In the genomic region with DNA sequence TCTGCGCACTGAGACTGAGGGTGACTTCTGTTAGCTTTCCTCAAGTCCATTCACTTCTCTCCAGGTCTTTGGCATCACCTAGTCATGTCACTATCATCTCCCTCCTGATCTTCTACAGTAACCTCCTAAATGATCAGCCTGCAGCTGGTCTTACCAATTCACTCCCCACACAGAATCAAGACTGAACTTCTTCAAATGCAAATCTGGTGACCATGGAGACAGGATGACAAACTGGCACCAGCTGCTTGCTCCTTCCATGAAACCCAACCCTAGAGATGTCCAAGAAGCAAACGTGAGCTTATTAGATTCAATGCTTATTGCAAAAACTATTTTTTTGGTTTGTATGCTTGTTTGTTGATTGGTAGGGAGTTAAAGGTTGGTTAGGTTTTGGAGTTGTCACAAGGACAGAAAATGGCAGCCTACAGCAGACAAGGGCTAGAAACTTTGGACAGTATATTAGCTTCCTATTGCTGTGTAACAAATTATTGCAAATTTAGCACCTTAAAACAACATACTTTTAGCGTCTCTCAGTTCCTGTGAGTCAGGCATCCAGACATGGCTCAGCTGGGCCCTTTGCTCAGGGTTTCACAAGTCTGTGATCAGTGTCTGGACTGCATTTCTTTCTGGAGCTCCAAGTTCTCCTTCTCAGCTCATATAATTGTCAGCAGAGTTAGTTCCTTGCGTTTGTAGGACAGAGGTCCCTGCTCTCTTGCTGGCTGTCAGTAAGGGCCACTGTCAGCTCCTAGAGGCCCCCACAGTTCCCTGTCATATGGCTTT, we compare ENCODE assay signal across 22 cellular contexts. TPM values are rescaled to one million over a fixed set of nuclear protein-coding genes. Genes with fewer than 3 reads are reported as not detected.
DNase-seq lines count a peak whose midpoint lies in the region; ATAC-seq, FAIRE-seq and TF ChIP-seq lines count a peak whose summit lies in the region.
"Had no signal": no experiment of that assay in that cellular context is flagged by ENCODE, and none has a peak within 500 bp of the region (broad histone marks: within the 10 kb centered on the region; RNA-seq: fewer than 3 reads in every experiment).

No MANE protein-coding gene starts in this region.

- H3K4me2 ChIP-seq in GM12878 (ENCODE audit: control insufficient read depth, insufficient read depth) (no peak overlapping the region), hepatocyte (no peak overlapping the region)

- intact Hi-C loops in MCF 10A (cut with micrococcal nuclease) = no loop called here
- intact Hi-C loops in breast epithelium (cut with DNase I; ENCODE audit: low total_unique reads) = no loop called here
- intact Hi-C loops in GM12878 (cut with micrococcal nuclease; ENCODE audit: unreplicated experiment) = no loop called here
- intact Hi-C loops in lower leg skin (cut with DNase I; ENCODE audit: low total_unique reads) = no loop called here

- in situ Hi-C loops in GM12878 (cut with MboI) = no loop called here

- H3K27ac ChIP-seq in breast epithelium = no peak overlapping the region
- H3K27ac ChIP-seq in GM12878 (ENCODE audit: control insufficient read depth, insufficient read depth) = no peak overlapping the region
- H3K27ac ChIP-seq in hepatocyte = peak overlapping the region; percentile 41
- H3K27ac ChIP-seq: skin epidermis had no signal

- H3K9me3 Mint-ChIP-seq in MCF 10A (ENCODE audit: unreplicated experiment) (no peaks in the 10 kb centered on the region), chondrocyte (ENCODE audit: low read depth) (no peaks in the 10 kb centered on the region)
- H3K9me3 Mint-ChIP-seq: activated naive CD4-positive, alpha-beta T cell treated with anti-CD3 and anti-CD28 coated beads, Interleukin-2, amount 50 U/mL, for 24 hours; CD4-positive, alpha-beta T cell; stimulated activated memory B cell treated with anti-CD40 and anti-IgM and Interleukin-4, amounts not matched to agents 10 μg/mL and 1 μg/mL and 100 μg/mL, for 72 hours had no signal

- H3K4me1 ChIP-seq in breast epithelium = no peaks in the 10 kb centered on the region
- no peaks in the 10 kb centered on the region for H3K4me1 ChIP-seq in GM12878 (ENCODE audit: control insufficient read depth, insufficient read depth, low read length)
- H3K4me1 ChIP-seq in hepatocyte (ENCODE audit: insufficient read depth) = peaks cover 2% of the 10 kb centered on the region
- H3K4me1 ChIP-seq: HAP-1 had no signal

- H3K4me3 Mint-ChIP-seq in MCF 10A (ENCODE audit: unreplicated experiment) = no peak overlapping the region
- no peak overlapping the region for H3K4me3 Mint-ChIP-seq in chondrocyte (ENCODE audit: unreplicated experiment)
- H3K4me3 Mint-ChIP-seq: activated CD4-positive, alpha-beta T cell treated with anti-CD3 and anti-CD28 coated beads for 36 hours; activated naive CD4-positive, alpha-beta T cell treated with anti-CD3 and anti-CD28 coated beads, Interleukin-2, amount 50 U/mL, for 24 hours; CD4-positive, alpha-beta T cell; stimulated activated memory B cell treated with anti-CD40 and anti-IgM and Interleukin-4, amounts not matched to agents 10 μg/mL and 1 μg/mL and 100 μg/mL, for 72 hours had no signal

- WGBS in GM12878 (ENCODE audit: insufficient coverage, insufficient replicate concordance, low lambda C conversion rate, missing lambda C conversion rate) = 24% methylated on average over 4 of the region's 4 CpGs
- 68% methylated on average over 4 of the region's 4 CpGs for WGBS in hepatocyte (ENCODE audit: low lambda C conversion rate, missing lambda C conversion rate)
- WGBS in lower leg skin, 2 donors = 69 to 79% methylated on average over 4 of the region's 4 CpGs

- RAD21 ChIA-PET in GM12878 (lab: Charles Lee; ENCODE audit: unreplicated experiment) = no interaction called here

- SMC1A ChIA-PET in GM12878 (lab: Charles Lee; ENCODE audit: uncharacterized antibody, unreplicated experiment) = interaction anchor here (1.5 kb wide), 1 partner anchor 10 kb away, joined by 3 read pairs; no protein-coding TSS in a partner anchor

- ATAC-seq in GM12878 = no peak
- ATAC-seq: activated CD4-positive, alpha-beta T cell treated with anti-CD3 and anti-CD28 coated beads for 36 hours; mucosa of descending colon; stimulated activated memory B cell treated with anti-CD40 and anti-IgM and Interleukin-4, amounts not matched to agents 10 μg/mL and 1 μg/mL and 100 μg/mL, for 72 hours had no signal

- H3K4me3 ChIP-seq in breast epithelium = no peak overlapping the region
- no peak overlapping the region for H3K4me3 ChIP-seq in GM12878
- no peak overlapping the region for H3K4me3 ChIP-seq in hepatocyte
- no peak overlapping the region for H3K4me3 ChIP-seq in lower leg skin (ENCODE audit: low read depth, poor library complexity, severe bottlenecking)
- H3K4me3 ChIP-seq: HAP-1, mucosa of descending colon, skin epidermis had no signal

- H2AFZ ChIP-seq in GM12878 (ENCODE audit: control insufficient read depth, low read depth, low read length) (no peak overlapping the region), hepatocyte (no peak overlapping the region)

- H3K79me2 ChIP-seq in GM12878 (ENCODE audit: control insufficient read depth, insufficient read depth, low read length) (no peaks in the 10 kb centered on the region), hepatocyte (no peaks in the 10 kb centered on the region)

- H3K9me2 ChIP-seq in hepatocyte (replicated peaks; ENCODE audit: insufficient read depth) = no peaks in the 10 kb centered on the region

- H3K27me3 Mint-ChIP-seq in MCF 10A (ENCODE audit: insufficient read depth, unreplicated experiment) = no peaks in the 10 kb centered on the region
- no peaks in the 10 kb centered on the region for H3K27me3 Mint-ChIP-seq in chondrocyte (ENCODE audit: low read depth)
- H3K27me3 Mint-ChIP-seq: activated CD4-positive, alpha-beta T cell treated with anti-CD3 and anti-CD28 coated beads for 36 hours had no signal

- no peaks in the 10 kb centered on the region for H3K36me3 ChIP-seq in breast epithelium
- no peaks in the 10 kb centered on the region for H3K36me3 ChIP-seq in GM12878 (ENCODE audit: control insufficient read depth in 2 of 2, insufficient read depth in 2 of 2, low read length in 1 of 2)
- H3K36me3 ChIP-seq in hepatocyte (replicated peaks; ENCODE audit: insufficient read depth, low read depth) = no peaks in the 10 kb centered on the region
- H3K36me3 ChIP-seq: HAP-1 had no signal

- H3K4me1 Mint-ChIP-seq in MCF 10A (ENCODE audit: insufficient read depth, unreplicated experiment) (peaks cover 8% of the 10 kb centered on the region), chondrocyte (ENCODE audit: low read depth) (peaks cover 4% of the 10 kb centered on the region)
- H3K4me1 Mint-ChIP-seq: activated naive CD4-positive, alpha-beta T cell treated with anti-CD3 and anti-CD28 coated beads, Interleukin-2, amount 50 U/mL, for 24 hours; stimulated activated memory B cell treated with anti-CD40 and anti-IgM and Interleukin-4, amounts not matched to agents 10 μg/mL and 1 μg/mL and 100 μg/mL, for 72 hours had no signal

- FAIRE-seq in GM12878 (lab: Jason Lieb, UNC) = no peak
- FAIRE-seq: GM12891 had no signal

- no peaks in the 10 kb centered on the region for H4K20me1 ChIP-seq in GM12878 (ENCODE audit: control insufficient read depth, insufficient read depth)
- no peaks in the 10 kb centered on the region for H4K20me1 ChIP-seq in hepatocyte (ENCODE audit: insufficient read depth, poor library complexity, severe bottlenecking)

- CTCF ChIA-PET in MCF 10A (lab: Yijun Ruan, JAX) (interaction anchor here (0.9 to 1.3 kb wide), 5 partner anchors 12 to 178 kb away, joined by 3 to 5 read pairs (median 4); no protein-coding TSS in a partner anchor), GM12878 (lab: Yijun Ruan, JAX) (interaction anchor here (1.3 kb wide), 1 partner anchor 43 kb away, joined by 3 read pairs; no protein-coding TSS in a partner anchor)

- POLR2A ChIA-PET in MCF 10A (lab: Yijun Ruan, JAX) (no interaction called here), GM12878 (lab: Charles Lee) (no interaction called here)

- H3K27me3 ChIP-seq in breast epithelium (no peaks in the 10 kb centered on the region), GM12878 (replicated peaks in 1 of 2; ENCODE audit: control insufficient read depth in 2 of 2, insufficient read depth in 2 of 2, low read length in 1 of 2) (no peaks in the 10 kb centered on the region), hepatocyte (no peaks in the 10 kb centered on the region)

- H3K36me3 Mint-ChIP-seq in MCF 10A (ENCODE audit: insufficient read depth, unreplicated experiment) (no peaks in the 10 kb centered on the region), chondrocyte (ENCODE audit: low read depth) (no peaks in the 10 kb centered on the region)
- H3K36me3 Mint-ChIP-seq: activated naive CD4-positive, alpha-beta T cell treated with anti-CD3 and anti-CD28 coated beads, Interleukin-2, amount 50 U/mL, for 24 hours; stimulated activated memory B cell treated with anti-CD40 and anti-IgM and Interleukin-4, amounts not matched to agents 10 μg/mL and 1 μg/mL and 100 μg/mL, for 72 hours had no signal

- TF ChIP-seq POLR2A in breast epithelium (IDR thresholded peaks at IDR 0.05) = no peak
- no peak for TF ChIP-seq POLR2A in GM12878 (IDR thresholded peaks at IDR 0.05; ENCODE audit: low read depth, low read length)
- no peak for TF ChIP-seq POLR2A in lower leg skin (IDR thresholded peaks at IDR 0.05)

- TF ChIP-seq EP300 in GM12878 (IDR thresholded peaks at IDR 0.05; ENCODE audit: borderline replicate concordance in 1 of 2, control insufficient read depth in 1 of 2, low read depth in 2 of 2, low read length in 2 of 2) = no peak

- no peak for TF ChIP-seq RAD21 in GM12878 (IDR thresholded peaks at IDR 0.05; ENCODE audit: insufficient read depth, low read depth, low read length)

- no peak overlapping the region for H3K9ac ChIP-seq in GM12878 (ENCODE audit: control insufficient read depth, insufficient read depth, low read length)

- H3K9me3 ChIP-seq in breast epithelium (no peaks in the 10 kb centered on the region), GM12878 (replicated peaks; ENCODE audit: control insufficient read depth, insufficient read depth, low read length) (no peaks in the 10 kb centered on the region), hepatocyte (ENCODE audit: low read depth) (no peaks in the 10 kb centered on the region)
- H3K9me3 ChIP-seq: HAP-1, mucosa of descending colon had no signal

- no peak for TF ChIP-seq CTCF in MCF 10A (IDR thresholded peaks at IDR 0.05; ENCODE audit: unreplicated experiment)
- no peak for TF ChIP-seq CTCF in breast epithelium (IDR thresholded peaks at IDR 0.05)
- TF ChIP-seq CTCF in GM12878 (IDR thresholded peaks at IDR 0.05 in 2 of 3, conservative IDR thresholded peaks at IDR 0.05 in 1 of 3; ENCODE audit: control insufficient read depth in 2 of 3, extremely low read depth in 1 of 3, insufficient read depth in 1 of 3, low read depth in 3 of 3, low read length in 3 of 3) = no peak
- TF ChIP-seq CTCF in hepatocyte (IDR thresholded peaks at IDR 0.05; ENCODE audit: poor library complexity) = no peak
- no peak for TF ChIP-seq CTCF in chondrocyte (IDR thresholded peaks at IDR 0.05)
- TF ChIP-seq CTCF in lower leg skin (IDR thresholded peaks at IDR 0.05) = no peak

- DNase-seq in MCF 10A (ENCODE audit: unreplicated experiment) = peak; percentile 34
- no peak for DNase-seq in breast epithelium (ENCODE audit: low spot score in 2 of 2)
- DNase-seq in GM12878 (ENCODE audit: low read depth, low spot score) = no peak
- DNase-seq in hepatocyte (ENCODE audit: low spot score) = peak; percentile 17
- no peak for DNase-seq in NCI-H2227 treated with DMSO at 0.1 percent for 48 hours (lab: John Stamatoyannopoulos, UW)
- DNase-seq in pons (ENCODE audit: low spot score) = no peak
- DNase-seq in chondrocyte (ENCODE audit: low spot score) = no peak
- no peak for DNase-seq in lower leg skin (ENCODE audit: low spot score in 2 of 2)
- DNase-seq: activated CD4-positive, alpha-beta T cell treated with anti-CD3 and anti-CD28 coated beads for 36 hours; CD4-positive, alpha-beta T cell; glutamatergic neuron; kidney glomerular epithelial cell; MM.1S; mucosa of descending colon; occipital lobe had no signal

- no TSS peak for BruUV-seq in MCF 10A (replicated peaks; lab: Mats Ljungman, UMichigan)
- no TSS peak for BruUV-seq in GM12878 (replicated peaks; lab: Mats Ljungman, UMichigan)

- no peak overlapping the region for H3K27ac Mint-ChIP-seq in MCF 10A (ENCODE audit: low read depth, unreplicated experiment)
- no peak overlapping the region for H3K27ac Mint-ChIP-seq in chondrocyte (ENCODE audit: unreplicated experiment)
- H3K27ac Mint-ChIP-seq: activated CD4-positive, alpha-beta T cell treated with anti-CD3 and anti-CD28 coated beads for 36 hours; activated naive CD4-positive, alpha-beta T cell treated with anti-CD3 and anti-CD28 coated beads, Interleukin-2, amount 50 U/mL, for 24 hours; CD4-positive, alpha-beta T cell; stimulated activated memory B cell treated with anti-CD40 and anti-IgM and Interleukin-4, amounts not matched to agents 10 μg/mL and 1 μg/mL and 100 μg/mL, for 72 hours had no signal

RNA-seq across cellular contexts. Expression of gene GJA8, which starts 53.3 kb away (rescaled TPM):
- total RNA-seq in MCF 10A (2022) = not detected in 2 replicates
- total RNA-seq in breast epithelium = not detected
- not detected in 2 replicates for total RNA-seq in GM12878 (2013; cell fraction: nucleolus; rRNA removed)
- total RNA-seq in GM12878 (2014; rRNA removed) = not detected in 2 replicates
- total RNA-seq in GM12878 (2014; rRNA removed; fragmentation: Illumina TruSeq; extraction: Trizol) = not detected in 2 replicates
- total RNA-seq in GM12878 (2021) = not detected in 2 replicates
- polyA plus RNA-seq in GM12878 (2011; ENCODE audit: low read depth) = not detected
- polyA plus RNA-seq in GM12878 (2011; rRNA removed) = not detected in 2 replicates
- not detected in 2 replicates for polyA plus RNA-seq in GM12878 (2011; cell fraction: cytosol; rRNA removed)
- not detected in 2 replicates for polyA plus RNA-seq in GM12878 (2011; cell fraction: nucleus; rRNA removed)
- not detected in 2 replicates for polyA plus RNA-seq in GM12878 (2012)
- not detected in 2 replicates for polyA plus RNA-seq in GM12878 (2014; fragmentation: Illumina TruSeq; extraction: Trizol)
- not detected for polyA plus RNA-seq in GM12878 (2014; fragmentation: Nextera tagmentation; extraction: Ambion mirVana)
- polyA plus RNA-seq in GM12878 (2014; rRNA removed) = not detected in 2 replicates
- not detected for polyA plus RNA-seq in GM12878 (2016; fragmentation: Nextera tagmentation; extraction: Ambion mirVana)
- polyA minus RNA-seq in GM12878 (2011; rRNA and poly(A)+ RNA removed) = not detected in 2 replicates
- not detected in 2 replicates for polyA minus RNA-seq in GM12878 (2011; cell fraction: cytosol; rRNA and poly(A)+ RNA removed)
- polyA minus RNA-seq in GM12878 (2011; cell fraction: nucleus; rRNA and poly(A)+ RNA removed) = not detected in 2 replicates
- not detected in 2 replicates for total RNA-seq in hepatocyte
- not detected in 2 replicates for polyA plus RNA-seq in hepatocyte
- total RNA-seq in chondrocyte = not detected in 3 replicates
- total RNA-seq in lower leg skin = not detected
- total RNA-seq: activated CD4-positive, alpha-beta T cell treated with anti-CD3 and anti-CD28 coated beads for 36 hours; cardiac septum; CD4-positive, alpha-beta T cell; mucosa of descending colon; occipital lobe; ureter had no signal

Comparison
In these comparisons a context has a peak if more than half of its experiments do, and no peak if none do; other contexts are left out.
1. DNase-seq: peak in MCF 10A (single experiment) and hepatocyte (single experiment); none in breast epithelium (0 of 2), GM12878 (single experiment), NCI-H2227 treated with DMSO at 0.1 percent for 48 hours (single experiment), pons (single experiment), chondrocyte (single experiment) and lower leg skin (0 of 2).